ENCODE assay signal across 13 cellular contexts in the genomic region with DNA sequence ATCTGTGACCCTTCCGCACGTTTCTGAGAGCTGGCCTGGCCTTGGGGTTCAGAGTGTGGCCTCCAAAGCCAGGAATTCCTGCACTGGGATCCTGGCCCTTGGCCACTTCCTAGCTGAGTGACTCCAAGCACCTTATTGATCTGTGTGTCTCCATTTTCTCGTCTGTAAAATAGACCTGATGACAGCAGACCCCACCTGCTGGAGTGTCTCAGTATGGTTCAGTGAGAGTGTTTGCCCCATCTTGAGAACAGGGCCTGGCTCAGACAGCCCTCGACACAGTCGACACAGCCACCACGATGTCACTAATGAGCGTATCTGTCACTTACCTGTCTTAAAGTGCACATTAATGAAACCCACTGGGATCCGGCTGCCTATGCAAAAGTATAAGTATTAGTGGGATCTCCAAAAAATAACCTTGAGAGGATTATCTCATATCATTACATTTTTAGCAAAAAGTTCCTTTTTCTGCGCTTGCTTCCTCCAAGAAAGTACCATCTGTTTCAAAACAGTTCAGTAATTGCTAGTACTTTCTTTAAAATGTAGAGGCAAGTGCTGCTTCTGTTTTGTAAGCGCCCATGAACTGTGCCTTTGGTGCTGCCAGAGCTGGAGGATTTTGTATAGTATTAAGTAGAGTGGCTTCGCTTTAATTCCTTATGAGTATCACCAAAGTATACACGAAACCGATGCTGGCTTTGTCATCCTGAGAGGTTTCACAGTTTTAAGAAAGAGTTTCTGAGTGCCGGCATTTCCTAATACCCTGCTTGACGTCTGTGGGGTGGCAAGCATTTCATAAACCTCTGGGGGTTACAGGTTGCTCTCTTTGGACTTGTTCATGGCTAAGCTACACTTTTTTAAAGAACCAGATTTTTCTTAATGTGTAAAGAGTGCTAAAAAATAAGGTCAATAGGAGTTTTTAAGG. TPM values are rescaled to one million over a fixed set of nuclear protein-coding genes. Genes with fewer than 3 reads are reported as not detected.
A peak's percentile ranks its signal among the peaks of the same experiment; 100 is the strongest.
DNase-seq lines count a peak whose midpoint lies in the region; ATAC-seq and TF ChIP-seq lines count a peak whose summit lies in the region.
"Had no signal": no experiment of that assay in that cellular context is flagged by ENCODE, and none has a peak within 500 bp of the region (broad histone marks: within the 10 kb centered on the region; RNA-seq: fewer than 3 reads in every experiment).

No MANE protein-coding gene starts in this region.

- H4K20me1 ChIP-seq in HCT116 (ENCODE audit: insufficient read depth), result no peaks in the 10 kb centered on the region

- no peaks in the 10 kb centered on the region for H3K36me3 Mint-ChIP-seq in neural crest cell (ENCODE audit: low read depth)
- H3K36me3 Mint-ChIP-seq in activated naive CD4-positive, alpha-beta T cell treated with anti-CD3 and anti-CD28 coated beads for 36 hours (ENCODE audit: low read depth), result no peaks in the 10 kb centered on the region

- H3K79me2 ChIP-seq in HCT116 (ENCODE audit: insufficient read depth, low read length), result no peaks in the 10 kb centered on the region

- TF ChIP-seq CTCF in HCT116 (IDR thresholded peaks at IDR 0.05 in 2 of 3, conservative IDR thresholded peaks at IDR 0.05 in 1 of 3; ENCODE audit: borderline replicate concordance in 1 of 3, insufficient read depth in 1 of 3, low read depth in 2 of 3, low read length in 2 of 3) (peak in 2 of 3 experiments; percentile 12 to 16; a peak in 2 of 6 replicates), neural crest cell (conservative IDR thresholded peaks at IDR 0.05) (no peak)

- DNase-seq in DMS53 (lab: John Stamatoyannopoulos, UW) (peak; percentile 13), DMS53 treated with DMSO at 0.1 percent for 48 hours (lab: John Stamatoyannopoulos, UW; ENCODE audit: unreplicated experiment) (no peak), HCT116 (ENCODE audit: low read depth, low spot score) (no peak), neural crest cell (ENCODE audit: low read depth, low spot score) (no peak), activated gamma-delta T cell (lab: John Stamatoyannopoulos, UW) (no peak), right cardiac atrium (no peak)
- no peak for DNase-seq in activated naive CD4-positive, alpha-beta T cell treated with anti-CD3 and anti-CD28 coated beads for 36 hours
- DNase-seq: 8988T; activated naive CD4-positive, alpha-beta T cell treated with Interleukin-2 at 50 U/mL for 16 hours; NCI-H510A; upper lobe of right lung had no signal

- no TSS peak for BruUV-seq in HCT116 (replicated peaks; lab: Mats Ljungman, UMichigan)

- H3K4me1 ChIP-seq in HCT116 (ENCODE audit: control insufficient read depth in 1 of 2, insufficient read depth in 2 of 2, low read length in 2 of 2), result no peaks in the 10 kb centered on the region
- no peaks in the 10 kb centered on the region for H3K4me1 ChIP-seq in right cardiac atrium (ENCODE audit: control insufficient read depth, insufficient read depth, low read length)
- H3K4me1 ChIP-seq: upper lobe of right lung had no signal

- peaks cover 7% of the 10 kb centered on the region for H3K4me1 Mint-ChIP-seq in neural crest cell
- peaks cover 19% of the 10 kb centered on the region for H3K4me1 Mint-ChIP-seq in activated naive CD4-positive, alpha-beta T cell treated with anti-CD3 and anti-CD28 coated beads for 36 hours (ENCODE audit: low read depth)

- peak; percentile 65; the same call in 1 of the 2 replicates for ATAC-seq in HCT116
- ATAC-seq in HG03565 (IDR thresholded peaks at IDR 0.05; ENCODE audit: unreplicated experiment), result peak; percentile 34
- no peak for ATAC-seq in right cardiac atrium
- ATAC-seq: upper lobe of right lung had no signal

- RAD21 ChIA-PET in HCT116 (lab: Charles Lee; ENCODE audit: low non-redundant PET in 1 of 2, low total read pairs in 2 of 2, uncharacterized antibody in 2 of 2, unreplicated experiment in 2 of 2), result no interaction called here

- WGBS in right cardiac atrium, result 82% methylated on average over 15 of the region's 15 CpGs

- no peak for TF ChIP-seq POLR2A in HCT116 (IDR thresholded peaks at IDR 0.05; ENCODE audit: borderline replicate concordance, extremely low read depth, insufficient read depth, insufficient read length)

- CTCF ChIA-PET in HCT116 (lab: Charles Lee), result no interaction called here
- CTCF ChIA-PET in activated naive CD4-positive, alpha-beta T cell treated with anti-CD3 and anti-CD28 coated beads for 36 hours (lab: Charles Lee), result interaction anchor here (1.0 kb wide), 1 partner anchor 99 kb away, joined by 3 read pairs; no protein-coding TSS in a partner anchor

- H3K27me3 ChIP-seq in HCT116 (ENCODE audit: insufficient read depth, low read length), result peaks cover 11% of the 10 kb centered on the region; the same call in 1 of the 2 replicates
- H3K27me3 ChIP-seq in right cardiac atrium (ENCODE audit: control insufficient read depth, insufficient read depth), result no peaks in the 10 kb centered on the region

- POLR2A ChIA-PET in HCT116 (lab: Charles Lee), result no interaction called here

- no peaks in the 10 kb centered on the region for H3K27me3 Mint-ChIP-seq in neural crest cell (ENCODE audit: low read depth)
- H3K27me3 Mint-ChIP-seq in activated naive CD4-positive, alpha-beta T cell treated with anti-CD3 and anti-CD28 coated beads for 36 hours (ENCODE audit: low read depth), result peaks cover 4% of the 10 kb centered on the region

- peak overlapping the region; percentile 12 for H3K27ac Mint-ChIP-seq in neural crest cell (ENCODE audit: unreplicated experiment)
- no peak overlapping the region for H3K27ac Mint-ChIP-seq in activated naive CD4-positive, alpha-beta T cell treated with anti-CD3 and anti-CD28 coated beads for 36 hours

- H3K27ac ChIP-seq in HCT116 (ENCODE audit: low read depth, low read length) (no peak overlapping the region), right cardiac atrium (ENCODE audit: low read length) (no peak overlapping the region)
- H3K27ac ChIP-seq: upper lobe of right lung, VCaP had no signal

- no peak overlapping the region for H3K4me3 Mint-ChIP-seq in neural crest cell
- H3K4me3 Mint-ChIP-seq in activated naive CD4-positive, alpha-beta T cell treated with anti-CD3 and anti-CD28 coated beads for 36 hours, result no peak overlapping the region

- no peak overlapping the region for H3K4me2 ChIP-seq in HCT116 (ENCODE audit: low read length)

- H3K4me3 ChIP-seq in HCT116 (replicated peaks in 1 of 2; ENCODE audit: low read depth in 1 of 2, low read length in 2 of 2), result no peak overlapping the region
- H3K4me3 ChIP-seq in right cardiac atrium (ENCODE audit: low read length), result no peak overlapping the region
- H3K4me3 ChIP-seq: upper lobe of right lung had no signal

- H3K9me2 ChIP-seq in HCT116 (ENCODE audit: insufficient read depth), result no peaks in the 10 kb centered on the region

- H3K9me3 ChIP-seq in HCT116 (ENCODE audit: control insufficient read depth in 1 of 2, insufficient read depth in 1 of 2, low read depth in 1 of 2, low read length in 2 of 2) (no peaks in the 10 kb centered on the region), right cardiac atrium (ENCODE audit: control insufficient read depth, low read length) (no peaks in the 10 kb centered on the region)
- H3K9me3 ChIP-seq: upper lobe of right lung had no signal

- no peaks in the 10 kb centered on the region for H3K36me3 ChIP-seq in HCT116 (ENCODE audit: control insufficient read depth in 1 of 2, insufficient read depth in 2 of 2, low read length in 2 of 2)
- H3K36me3 ChIP-seq: upper lobe of right lung had no signal

- intact Hi-C loops in HCT116 (cut with micrococcal nuclease) (no loop called here), right cardiac atrium (cut with DNase I) (no loop called here)
- intact Hi-C loops in activated naive CD4-positive, alpha-beta T cell treated with anti-CD3 and anti-CD28 coated beads for 36 hours (cut with micrococcal nuclease), result no loop called here

- TF ChIP-seq RAD21 in HCT116 (IDR thresholded peaks at IDR 0.05; ENCODE audit: low read depth), result no peak

- no peak overlapping the region for H2AFZ ChIP-seq in HCT116 (ENCODE audit: low read depth, low read length, poor library complexity, severe bottlenecking)

- no peak overlapping the region for H3K9ac ChIP-seq in HCT116 (ENCODE audit: low read length)

- no peaks in the 10 kb centered on the region for H3K9me3 Mint-ChIP-seq in neural crest cell
- no peaks in the 10 kb centered on the region for H3K9me3 Mint-ChIP-seq in activated naive CD4-positive, alpha-beta T cell treated with anti-CD3 and anti-CD28 coated beads for 36 hours

TF ChIP-seq in HCT116, 20 proteins besides CTCF, POLR2A, EP300 and RAD21 (continues in another document):
- TF ChIP-seq, protein P1, sequence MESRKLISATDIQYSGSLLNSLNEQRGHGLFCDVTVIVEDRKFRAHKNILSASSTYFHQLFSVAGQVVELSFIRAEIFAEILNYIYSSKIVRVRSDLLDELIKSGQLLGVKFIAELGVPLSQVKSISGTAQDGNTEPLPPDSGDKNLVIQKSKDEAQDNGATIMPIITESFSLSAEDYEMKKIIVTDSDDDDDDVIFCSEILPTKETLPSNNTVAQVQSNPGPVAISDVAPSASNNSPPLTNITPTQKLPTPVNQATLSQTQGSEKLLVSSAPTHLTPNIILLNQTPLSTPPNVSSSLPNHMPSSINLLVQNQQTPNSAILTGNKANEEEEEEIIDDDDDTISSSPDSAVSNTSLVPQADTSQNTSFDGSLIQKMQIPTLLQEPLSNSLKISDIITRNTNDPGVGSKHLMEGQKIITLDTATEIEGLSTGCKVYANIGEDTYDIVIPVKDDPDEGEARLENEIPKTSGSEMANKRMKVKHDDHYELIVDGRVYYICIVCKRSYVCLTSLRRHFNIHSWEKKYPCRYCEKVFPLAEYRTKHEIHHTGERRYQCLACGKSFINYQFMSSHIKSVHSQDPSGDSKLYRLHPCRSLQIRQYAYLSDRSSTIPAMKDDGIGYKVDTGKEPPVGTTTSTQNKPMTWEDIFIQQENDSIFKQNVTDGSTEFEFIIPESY (IDR thresholded peaks at IDR 0.05; ENCODE audit: extremely low read depth, insufficient replicate concordance, low read length), result no peak
- TF ChIP-seq FOSL1 (IDR thresholded peaks at IDR 0.05; ENCODE audit: low read depth) (no peak), EZH2phosphoT487 (IDR thresholded peaks at IDR 0.05; ENCODE audit: borderline replicate concordance) (no peak), CBX3 (IDR thresholded peaks at IDR 0.05; ENCODE audit: low read depth) (no peak), EZH2 (IDR thresholded peaks at IDR 0.05) (no peak), ZNF274 (IDR thresholded peaks at IDR 0.05; ENCODE audit: low read depth, low read length) (no peak), SP1 (IDR thresholded peaks at IDR 0.05; ENCODE audit: low read depth) (no peak), TCF7L2 (IDR thresholded peaks at IDR 0.05; ENCODE audit: borderline replicate concordance, extremely low read depth, insufficient read depth, insufficient read length) (no peak)
- TF ChIP-seq, protein P2, sequence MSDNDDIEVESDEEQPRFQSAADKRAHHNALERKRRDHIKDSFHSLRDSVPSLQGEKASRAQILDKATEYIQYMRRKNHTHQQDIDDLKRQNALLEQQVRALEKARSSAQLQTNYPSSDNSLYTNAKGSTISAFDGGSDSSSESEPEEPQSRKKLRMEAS (IDR thresholded peaks at IDR 0.05), result no peak

RNA-seq across cellular contexts. Expression of a gene that starts 31.7 kb away (rescaled TPM):
- not detected for total RNA-seq in HCT116 (2021; ENCODE audit: unreplicated experiment)
- not detected in 2 replicates for polyA plus RNA-seq in HCT116 (2012)
- 2.7 TPM in 2 replicates for total RNA-seq in neural crest cell
- total RNA-seq in activated naive CD4-positive, alpha-beta T cell treated with anti-CD3 and anti-CD28 coated beads for 36 hours, result not detected
- 10 to 100 TPM in 3 of 4 donors, 1 to 10 TPM in 1; 5.5 to 16.7 (median 14.8) TPM for total RNA-seq in right cardiac atrium
- polyA plus RNA-seq in right cardiac atrium, result 9.3 TPM
- total RNA-seq: upper lobe of right lung had no signal

Comparison
In these comparisons a context has a peak if more than half of its experiments do, and no peak if none do; other contexts are left out.
1. ATAC-seq: peak in HCT116 (single experiment) and HG03565 (single experiment); none in right cardiac atrium (0 of 2).